ENCODE assay signal across 1 cellular context in the genomic region with DNA sequence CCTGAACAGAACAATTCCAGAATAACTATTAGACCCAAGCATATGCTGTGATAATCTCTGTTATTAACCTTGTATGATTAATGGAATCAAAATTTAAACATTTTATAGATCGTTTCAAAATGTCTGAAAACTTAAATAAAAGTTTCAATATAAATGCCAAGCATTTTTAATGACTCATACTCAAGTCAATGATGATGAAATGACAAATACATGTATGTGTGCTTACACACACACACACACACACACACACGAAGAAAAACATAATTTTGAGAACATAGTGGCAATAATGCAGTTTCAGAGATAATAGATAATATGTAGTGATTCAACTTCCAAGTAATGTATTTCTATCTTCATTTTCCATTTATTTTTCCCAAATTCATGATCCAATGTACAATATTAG.
TF ChIP-seq lines count a peak whose summit lies in the region.

No MANE protein-coding gene starts in this region.

TF ChIP-seq in GM23338, 12 proteins besides CTCF, POLR2A, EP300 and RAD21 (continued from another document):
- TF ChIP-seq, protein P1, sequence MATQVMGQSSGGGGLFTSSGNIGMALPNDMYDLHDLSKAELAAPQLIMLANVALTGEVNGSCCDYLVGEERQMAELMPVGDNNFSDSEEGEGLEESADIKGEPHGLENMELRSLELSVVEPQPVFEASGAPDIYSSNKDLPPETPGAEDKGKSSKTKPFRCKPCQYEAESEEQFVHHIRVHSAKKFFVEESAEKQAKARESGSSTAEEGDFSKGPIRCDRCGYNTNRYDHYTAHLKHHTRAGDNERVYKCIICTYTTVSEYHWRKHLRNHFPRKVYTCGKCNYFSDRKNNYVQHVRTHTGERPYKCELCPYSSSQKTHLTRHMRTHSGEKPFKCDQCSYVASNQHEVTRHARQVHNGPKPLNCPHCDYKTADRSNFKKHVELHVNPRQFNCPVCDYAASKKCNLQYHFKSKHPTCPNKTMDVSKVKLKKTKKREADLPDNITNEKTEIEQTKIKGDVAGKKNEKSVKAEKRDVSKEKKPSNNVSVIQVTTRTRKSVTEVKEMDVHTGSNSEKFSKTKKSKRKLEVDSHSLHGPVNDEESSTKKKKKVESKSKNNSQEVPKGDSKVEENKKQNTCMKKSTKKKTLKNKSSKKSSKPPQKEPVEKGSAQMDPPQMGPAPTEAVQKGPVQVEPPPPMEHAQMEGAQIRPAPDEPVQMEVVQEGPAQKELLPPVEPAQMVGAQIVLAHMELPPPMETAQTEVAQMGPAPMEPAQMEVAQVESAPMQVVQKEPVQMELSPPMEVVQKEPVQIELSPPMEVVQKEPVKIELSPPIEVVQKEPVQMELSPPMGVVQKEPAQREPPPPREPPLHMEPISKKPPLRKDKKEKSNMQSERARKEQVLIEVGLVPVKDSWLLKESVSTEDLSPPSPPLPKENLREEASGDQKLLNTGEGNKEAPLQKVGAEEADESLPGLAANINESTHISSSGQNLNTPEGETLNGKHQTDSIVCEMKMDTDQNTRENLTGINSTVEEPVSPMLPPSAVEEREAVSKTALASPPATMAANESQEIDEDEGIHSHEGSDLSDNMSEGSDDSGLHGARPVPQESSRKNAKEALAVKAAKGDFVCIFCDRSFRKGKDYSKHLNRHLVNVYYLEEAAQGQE (IDR thresholded peaks at IDR 0.05; ENCODE audit: unreplicated experiment), result no peak
- TF ChIP-seq, protein P2, sequence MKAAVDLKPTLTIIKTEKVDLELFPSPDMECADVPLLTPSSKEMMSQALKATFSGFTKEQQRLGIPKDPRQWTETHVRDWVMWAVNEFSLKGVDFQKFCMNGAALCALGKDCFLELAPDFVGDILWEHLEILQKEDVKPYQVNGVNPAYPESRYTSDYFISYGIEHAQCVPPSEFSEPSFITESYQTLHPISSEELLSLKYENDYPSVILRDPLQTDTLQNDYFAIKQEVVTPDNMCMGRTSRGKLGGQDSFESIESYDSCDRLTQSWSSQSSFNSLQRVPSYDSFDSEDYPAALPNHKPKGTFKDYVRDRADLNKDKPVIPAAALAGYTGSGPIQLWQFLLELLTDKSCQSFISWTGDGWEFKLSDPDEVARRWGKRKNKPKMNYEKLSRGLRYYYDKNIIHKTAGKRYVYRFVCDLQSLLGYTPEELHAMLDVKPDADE (IDR thresholded peaks at IDR 0.05), result no peak
